1 cellular context compared by ENCODE assay signal in the genomic region with DNA sequence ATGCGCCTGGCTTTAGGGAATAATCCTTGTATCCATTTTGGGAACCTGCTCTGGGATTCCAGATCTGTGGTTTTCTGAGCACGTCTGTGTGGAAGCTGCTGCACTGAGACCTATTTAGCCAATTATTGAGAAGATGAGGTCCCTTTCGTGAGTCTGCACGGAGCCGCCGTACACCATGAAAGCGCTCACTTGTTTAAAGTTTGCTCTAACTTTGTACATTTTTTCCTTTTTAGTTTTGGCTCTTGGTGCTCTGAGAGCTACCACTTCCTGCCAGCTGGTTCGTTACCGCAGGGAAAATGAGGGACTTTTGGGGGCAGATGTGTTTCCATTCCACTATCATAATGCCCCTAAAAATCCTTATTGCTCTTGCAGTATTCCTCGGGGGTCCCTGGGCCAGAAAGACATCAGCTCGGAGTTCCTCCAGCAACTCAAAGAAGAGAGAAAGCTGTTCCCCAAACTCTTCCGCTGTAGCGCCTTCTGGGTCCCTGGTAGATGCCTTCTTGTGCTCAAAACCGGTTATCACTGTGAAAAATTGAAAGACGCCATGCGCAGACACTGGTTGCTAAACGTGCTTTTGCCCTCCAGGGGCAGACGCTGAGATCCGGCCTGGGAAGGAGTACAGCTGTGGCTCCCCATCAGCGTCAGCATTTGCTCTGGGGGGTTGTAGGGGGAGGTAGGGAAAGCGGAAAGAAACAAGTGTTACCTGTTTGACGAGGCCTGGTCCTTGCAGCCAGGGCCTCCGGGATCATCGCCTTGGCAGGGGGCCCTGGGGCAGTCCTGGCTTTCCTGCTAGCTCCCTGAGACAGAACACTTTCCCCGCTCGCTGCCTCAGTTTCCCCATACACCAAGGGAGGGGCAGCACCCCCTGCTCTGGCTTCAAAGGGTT.
TF ChIP-seq lines count a peak whose summit lies in the region.

No MANE protein-coding gene starts in this region.

TF ChIP-seq in HepG2, 621 proteins besides CTCF, POLR2A, EP300 and RAD21 (continued from another document):
- TF ChIP-seq, protein P1, sequence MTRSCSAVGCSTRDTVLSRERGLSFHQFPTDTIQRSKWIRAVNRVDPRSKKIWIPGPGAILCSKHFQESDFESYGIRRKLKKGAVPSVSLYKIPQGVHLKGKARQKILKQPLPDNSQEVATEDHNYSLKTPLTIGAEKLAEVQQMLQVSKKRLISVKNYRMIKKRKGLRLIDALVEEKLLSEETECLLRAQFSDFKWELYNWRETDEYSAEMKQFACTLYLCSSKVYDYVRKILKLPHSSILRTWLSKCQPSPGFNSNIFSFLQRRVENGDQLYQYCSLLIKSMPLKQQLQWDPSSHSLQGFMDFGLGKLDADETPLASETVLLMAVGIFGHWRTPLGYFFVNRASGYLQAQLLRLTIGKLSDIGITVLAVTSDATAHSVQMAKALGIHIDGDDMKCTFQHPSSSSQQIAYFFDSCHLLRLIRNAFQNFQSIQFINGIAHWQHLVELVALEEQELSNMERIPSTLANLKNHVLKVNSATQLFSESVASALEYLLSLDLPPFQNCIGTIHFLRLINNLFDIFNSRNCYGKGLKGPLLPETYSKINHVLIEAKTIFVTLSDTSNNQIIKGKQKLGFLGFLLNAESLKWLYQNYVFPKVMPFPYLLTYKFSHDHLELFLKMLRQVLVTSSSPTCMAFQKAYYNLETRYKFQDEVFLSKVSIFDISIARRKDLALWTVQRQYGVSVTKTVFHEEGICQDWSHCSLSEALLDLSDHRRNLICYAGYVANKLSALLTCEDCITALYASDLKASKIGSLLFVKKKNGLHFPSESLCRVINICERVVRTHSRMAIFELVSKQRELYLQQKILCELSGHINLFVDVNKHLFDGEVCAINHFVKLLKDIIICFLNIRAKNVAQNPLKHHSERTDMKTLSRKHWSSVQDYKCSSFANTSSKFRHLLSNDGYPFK (CRISPR knock-in tag; IDR thresholded peaks at IDR 0.05; ENCODE audit: borderline replicate concordance), result peak; percentile 24; the same call in 1 of the 2 replicates
- TF ChIP-seq, protein P2, sequence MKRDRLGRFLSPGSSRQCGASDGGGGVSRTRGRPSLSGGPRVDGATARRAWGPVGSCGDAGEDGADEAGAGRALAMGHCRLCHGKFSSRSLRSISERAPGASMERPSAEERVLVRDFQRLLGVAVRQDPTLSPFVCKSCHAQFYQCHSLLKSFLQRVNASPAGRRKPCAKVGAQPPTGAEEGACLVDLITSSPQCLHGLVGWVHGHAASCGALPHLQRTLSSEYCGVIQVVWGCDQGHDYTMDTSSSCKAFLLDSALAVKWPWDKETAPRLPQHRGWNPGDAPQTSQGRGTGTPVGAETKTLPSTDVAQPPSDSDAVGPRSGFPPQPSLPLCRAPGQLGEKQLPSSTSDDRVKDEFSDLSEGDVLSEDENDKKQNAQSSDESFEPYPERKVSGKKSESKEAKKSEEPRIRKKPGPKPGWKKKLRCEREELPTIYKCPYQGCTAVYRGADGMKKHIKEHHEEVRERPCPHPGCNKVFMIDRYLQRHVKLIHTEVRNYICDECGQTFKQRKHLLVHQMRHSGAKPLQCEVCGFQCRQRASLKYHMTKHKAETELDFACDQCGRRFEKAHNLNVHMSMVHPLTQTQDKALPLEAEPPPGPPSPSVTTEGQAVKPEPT (CRISPR knock-in tag; IDR thresholded peaks at IDR 0.05; ENCODE audit: low read depth), result no peak
- TF ChIP-seq, protein P3, sequence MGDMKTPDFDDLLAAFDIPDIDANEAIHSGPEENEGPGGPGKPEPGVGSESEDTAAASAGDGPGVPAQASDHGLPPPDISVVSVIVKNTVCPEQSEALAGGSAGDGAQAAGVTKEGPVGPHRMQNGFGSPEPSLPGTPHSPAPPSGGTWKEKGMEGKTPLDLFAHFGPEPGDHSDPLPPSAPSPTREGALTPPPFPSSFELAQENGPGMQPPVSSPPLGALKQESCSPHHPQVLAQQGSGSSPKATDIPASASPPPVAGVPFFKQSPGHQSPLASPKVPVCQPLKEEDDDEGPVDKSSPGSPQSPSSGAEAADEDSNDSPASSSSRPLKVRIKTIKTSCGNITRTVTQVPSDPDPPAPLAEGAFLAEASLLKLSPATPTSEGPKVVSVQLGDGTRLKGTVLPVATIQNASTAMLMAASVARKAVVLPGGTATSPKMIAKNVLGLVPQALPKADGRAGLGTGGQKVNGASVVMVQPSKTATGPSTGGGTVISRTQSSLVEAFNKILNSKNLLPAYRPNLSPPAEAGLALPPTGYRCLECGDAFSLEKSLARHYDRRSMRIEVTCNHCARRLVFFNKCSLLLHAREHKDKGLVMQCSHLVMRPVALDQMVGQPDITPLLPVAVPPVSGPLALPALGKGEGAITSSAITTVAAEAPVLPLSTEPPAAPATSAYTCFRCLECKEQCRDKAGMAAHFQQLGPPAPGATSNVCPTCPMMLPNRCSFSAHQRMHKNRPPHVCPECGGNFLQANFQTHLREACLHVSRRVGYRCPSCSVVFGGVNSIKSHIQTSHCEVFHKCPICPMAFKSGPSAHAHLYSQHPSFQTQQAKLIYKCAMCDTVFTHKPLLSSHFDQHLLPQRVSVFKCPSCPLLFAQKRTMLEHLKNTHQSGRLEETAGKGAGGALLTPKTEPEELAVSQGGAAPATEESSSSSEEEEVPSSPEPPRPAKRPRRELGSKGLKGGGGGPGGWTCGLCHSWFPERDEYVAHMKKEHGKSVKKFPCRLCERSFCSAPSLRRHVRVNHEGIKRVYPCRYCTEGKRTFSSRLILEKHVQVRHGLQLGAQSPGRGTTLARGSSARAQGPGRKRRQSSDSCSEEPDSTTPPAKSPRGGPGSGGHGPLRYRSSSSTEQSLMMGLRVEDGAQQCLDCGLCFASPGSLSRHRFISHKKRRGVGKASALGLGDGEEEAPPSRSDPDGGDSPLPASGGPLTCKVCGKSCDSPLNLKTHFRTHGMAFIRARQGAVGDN (CRISPR knock-in tag; IDR thresholded peaks at IDR 0.05), result peak; percentile 32; the same call in 1 of the 2 replicates
- TF ChIP-seq, protein P4, sequence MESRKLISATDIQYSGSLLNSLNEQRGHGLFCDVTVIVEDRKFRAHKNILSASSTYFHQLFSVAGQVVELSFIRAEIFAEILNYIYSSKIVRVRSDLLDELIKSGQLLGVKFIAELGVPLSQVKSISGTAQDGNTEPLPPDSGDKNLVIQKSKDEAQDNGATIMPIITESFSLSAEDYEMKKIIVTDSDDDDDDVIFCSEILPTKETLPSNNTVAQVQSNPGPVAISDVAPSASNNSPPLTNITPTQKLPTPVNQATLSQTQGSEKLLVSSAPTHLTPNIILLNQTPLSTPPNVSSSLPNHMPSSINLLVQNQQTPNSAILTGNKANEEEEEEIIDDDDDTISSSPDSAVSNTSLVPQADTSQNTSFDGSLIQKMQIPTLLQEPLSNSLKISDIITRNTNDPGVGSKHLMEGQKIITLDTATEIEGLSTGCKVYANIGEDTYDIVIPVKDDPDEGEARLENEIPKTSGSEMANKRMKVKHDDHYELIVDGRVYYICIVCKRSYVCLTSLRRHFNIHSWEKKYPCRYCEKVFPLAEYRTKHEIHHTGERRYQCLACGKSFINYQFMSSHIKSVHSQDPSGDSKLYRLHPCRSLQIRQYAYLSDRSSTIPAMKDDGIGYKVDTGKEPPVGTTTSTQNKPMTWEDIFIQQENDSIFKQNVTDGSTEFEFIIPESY (CRISPR knock-in tag; IDR thresholded peaks at IDR 0.05), result peak; percentile 14; the same call in 1 of the 2 replicates
- 0 out of 2 replicates have a peak, but pooled peaks have one; percentile 38 for TF ChIP-seq ZNF891 (CRISPR knock-in tag; IDR thresholded peaks at IDR 0.05)
- TF ChIP-seq, protein P5, sequence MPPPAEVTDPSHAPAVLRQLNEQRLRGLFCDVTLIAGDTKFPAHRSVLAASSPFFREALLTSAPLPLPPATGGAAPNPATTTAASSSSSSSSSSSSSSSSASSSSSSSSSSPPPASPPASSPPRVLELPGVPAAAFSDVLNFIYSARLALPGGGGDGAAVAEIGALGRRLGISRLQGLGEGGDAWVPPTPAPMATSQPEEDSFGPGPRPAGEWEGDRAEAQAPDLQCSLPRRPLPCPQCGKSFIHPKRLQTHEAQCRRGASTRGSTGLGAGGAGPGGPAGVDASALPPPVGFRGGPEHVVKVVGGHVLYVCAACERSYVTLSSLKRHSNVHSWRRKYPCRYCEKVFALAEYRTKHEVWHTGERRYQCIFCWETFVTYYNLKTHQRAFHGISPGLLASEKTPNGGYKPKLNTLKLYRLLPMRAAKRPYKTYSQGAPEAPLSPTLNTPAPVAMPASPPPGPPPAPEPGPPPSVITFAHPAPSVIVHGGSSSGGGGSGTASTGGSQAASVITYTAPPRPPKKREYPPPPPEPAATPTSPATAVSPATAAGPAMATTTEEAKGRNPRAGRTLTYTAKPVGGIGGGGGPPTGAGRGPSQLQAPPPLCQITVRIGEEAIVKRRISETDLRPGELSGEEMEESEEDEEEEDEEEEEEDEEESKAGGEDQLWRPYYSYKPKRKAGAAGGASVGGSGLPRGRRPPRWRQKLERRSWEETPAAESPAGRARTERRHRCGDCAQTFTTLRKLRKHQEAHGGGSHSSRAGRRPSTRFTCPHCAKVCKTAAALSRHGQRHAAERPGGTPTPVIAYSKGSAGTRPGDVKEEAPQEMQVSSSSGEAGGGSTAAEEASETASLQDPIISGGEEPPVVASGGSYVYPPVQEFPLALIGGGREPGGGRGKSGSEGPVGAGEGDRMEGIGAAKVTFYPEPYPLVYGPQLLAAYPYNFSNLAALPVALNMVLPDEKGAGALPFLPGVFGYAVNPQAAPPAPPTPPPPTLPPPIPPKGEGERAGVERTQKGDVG (CRISPR knock-in tag; IDR thresholded peaks at IDR 0.05; ENCODE audit: borderline replicate concordance), result peak; percentile 53
- 0 out of 2 replicates have a peak, but pooled peaks have one; percentile 26 for TF ChIP-seq SPEN (CRISPR knock-in tag; IDR thresholded peaks at IDR 0.05; ENCODE audit: low read depth)
- TF ChIP-seq XRCC5 (optimal IDR thresholded peaks at IDR 0.05; ENCODE audit: low read length), result peak; percentile 8
- no peak for TF ChIP-seq TEAD2 (CRISPR knock-in tag; IDR thresholded peaks at IDR 0.05)
- TF ChIP-seq, protein P6, sequence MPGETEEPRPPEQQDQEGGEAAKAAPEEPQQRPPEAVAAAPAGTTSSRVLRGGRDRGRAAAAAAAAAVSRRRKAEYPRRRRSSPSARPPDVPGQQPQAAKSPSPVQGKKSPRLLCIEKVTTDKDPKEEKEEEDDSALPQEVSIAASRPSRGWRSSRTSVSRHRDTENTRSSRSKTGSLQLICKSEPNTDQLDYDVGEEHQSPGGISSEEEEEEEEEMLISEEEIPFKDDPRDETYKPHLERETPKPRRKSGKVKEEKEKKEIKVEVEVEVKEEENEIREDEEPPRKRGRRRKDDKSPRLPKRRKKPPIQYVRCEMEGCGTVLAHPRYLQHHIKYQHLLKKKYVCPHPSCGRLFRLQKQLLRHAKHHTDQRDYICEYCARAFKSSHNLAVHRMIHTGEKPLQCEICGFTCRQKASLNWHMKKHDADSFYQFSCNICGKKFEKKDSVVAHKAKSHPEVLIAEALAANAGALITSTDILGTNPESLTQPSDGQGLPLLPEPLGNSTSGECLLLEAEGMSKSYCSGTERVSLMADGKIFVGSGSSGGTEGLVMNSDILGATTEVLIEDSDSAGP (CRISPR knock-in tag; IDR thresholded peaks at IDR 0.05; ENCODE audit: borderline replicate concordance), result peak; percentile 44; the same call in 1 of the 2 replicates
TF ChIP-seq in HepG2: peak in this region for 9.
